1 cellular context compared by ENCODE assay signal in genomic region chr11:27388869-27389268, GRCh38.
TF ChIP-seq lines count a peak whose summit lies in the region.

No MANE protein-coding gene starts in this region.

TF ChIP-seq in WTC11, 78 proteins besides CTCF, POLR2A, EP300 and RAD21 (continued from another document):
- TF ChIP-seq ZBTB43 (CRISPR knock-in tag; IDR thresholded peaks at IDR 0.05) (no peak), ZNF121 (CRISPR knock-in tag; IDR thresholded peaks at IDR 0.05) (no peak), USF1 (CRISPR knock-in tag; IDR thresholded peaks at IDR 0.05) (no peak), ATF3 (CRISPR knock-in tag; conservative IDR thresholded peaks at IDR 0.05) (no peak), E2F1 (CRISPR knock-in tag; IDR thresholded peaks at IDR 0.05) (no peak), TP53 (CRISPR knock-in tag; IDR thresholded peaks at IDR 0.05) (no peak), NR3C1 (CRISPR knock-in tag; conservative IDR thresholded peaks at IDR 0.05; ENCODE audit: low read depth) (no peak), MYBL2 (CRISPR knock-in tag; IDR thresholded peaks at IDR 0.05) (no peak)
- TF ChIP-seq, protein P1, sequence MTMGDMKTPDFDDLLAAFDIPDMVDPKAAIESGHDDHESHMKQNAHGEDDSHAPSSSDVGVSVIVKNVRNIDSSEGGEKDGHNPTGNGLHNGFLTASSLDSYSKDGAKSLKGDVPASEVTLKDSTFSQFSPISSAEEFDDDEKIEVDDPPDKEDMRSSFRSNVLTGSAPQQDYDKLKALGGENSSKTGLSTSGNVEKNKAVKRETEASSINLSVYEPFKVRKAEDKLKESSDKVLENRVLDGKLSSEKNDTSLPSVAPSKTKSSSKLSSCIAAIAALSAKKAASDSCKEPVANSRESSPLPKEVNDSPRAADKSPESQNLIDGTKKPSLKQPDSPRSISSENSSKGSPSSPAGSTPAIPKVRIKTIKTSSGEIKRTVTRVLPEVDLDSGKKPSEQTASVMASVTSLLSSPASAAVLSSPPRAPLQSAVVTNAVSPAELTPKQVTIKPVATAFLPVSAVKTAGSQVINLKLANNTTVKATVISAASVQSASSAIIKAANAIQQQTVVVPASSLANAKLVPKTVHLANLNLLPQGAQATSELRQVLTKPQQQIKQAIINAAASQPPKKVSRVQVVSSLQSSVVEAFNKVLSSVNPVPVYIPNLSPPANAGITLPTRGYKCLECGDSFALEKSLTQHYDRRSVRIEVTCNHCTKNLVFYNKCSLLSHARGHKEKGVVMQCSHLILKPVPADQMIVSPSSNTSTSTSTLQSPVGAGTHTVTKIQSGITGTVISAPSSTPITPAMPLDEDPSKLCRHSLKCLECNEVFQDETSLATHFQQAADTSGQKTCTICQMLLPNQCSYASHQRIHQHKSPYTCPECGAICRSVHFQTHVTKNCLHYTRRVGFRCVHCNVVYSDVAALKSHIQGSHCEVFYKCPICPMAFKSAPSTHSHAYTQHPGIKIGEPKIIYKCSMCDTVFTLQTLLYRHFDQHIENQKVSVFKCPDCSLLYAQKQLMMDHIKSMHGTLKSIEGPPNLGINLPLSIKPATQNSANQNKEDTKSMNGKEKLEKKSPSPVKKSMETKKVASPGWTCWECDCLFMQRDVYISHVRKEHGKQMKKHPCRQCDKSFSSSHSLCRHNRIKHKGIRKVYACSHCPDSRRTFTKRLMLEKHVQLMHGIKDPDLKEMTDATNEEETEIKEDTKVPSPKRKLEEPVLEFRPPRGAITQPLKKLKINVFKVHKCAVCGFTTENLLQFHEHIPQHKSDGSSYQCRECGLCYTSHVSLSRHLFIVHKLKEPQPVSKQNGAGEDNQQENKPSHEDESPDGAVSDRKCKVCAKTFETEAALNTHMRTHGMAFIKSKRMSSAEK (CRISPR knock-in tag; IDR thresholded peaks at IDR 0.05; ENCODE audit: borderline replicate concordance): no peak
